In the genomic region with DNA sequence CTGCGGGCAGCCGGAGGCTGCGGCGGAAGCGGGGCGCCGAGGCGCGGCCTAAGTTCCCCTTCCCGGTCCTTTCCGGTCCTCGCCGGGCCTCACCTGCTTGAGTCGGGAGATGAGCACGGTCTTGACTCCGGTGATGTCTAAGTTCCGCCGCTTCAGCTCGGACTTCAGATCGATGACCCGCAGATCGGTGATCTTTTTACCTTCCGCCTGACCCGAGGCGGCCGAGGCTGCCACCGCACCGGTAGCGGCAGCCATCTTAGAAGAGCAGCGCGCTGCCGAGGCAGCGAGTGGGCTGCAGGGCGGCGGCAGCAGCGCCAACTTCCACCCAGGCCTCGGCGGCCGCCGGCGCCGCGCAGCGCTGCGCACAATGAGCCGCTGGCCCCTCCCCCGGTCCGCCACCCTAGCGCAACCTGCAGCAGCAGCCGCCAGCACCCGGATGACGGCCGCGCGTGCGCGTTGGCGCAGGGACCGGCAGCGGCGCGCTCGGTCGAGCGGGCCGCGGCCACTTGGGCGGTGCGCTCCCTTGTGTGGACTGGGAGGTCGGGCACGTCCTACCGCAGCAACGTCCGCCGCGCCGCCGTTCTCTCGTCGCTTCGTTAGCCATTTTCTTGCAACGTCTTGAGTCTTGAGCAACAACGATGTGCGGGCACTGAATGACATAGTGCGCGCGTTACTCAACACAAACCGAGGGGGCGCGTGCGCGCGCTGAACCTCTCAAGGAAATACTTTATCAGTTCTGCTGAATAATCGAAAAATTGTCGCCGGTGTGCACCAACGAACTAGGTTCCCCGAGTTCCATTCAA, we compare ENCODE assay signal across 8 cellular contexts. TPM values are rescaled to one million over a fixed set of nuclear protein-coding genes. Genes with fewer than 3 reads are reported as not detected.
DNase-seq lines count a peak whose midpoint lies in the region; ATAC-seq, FAIRE-seq and TF ChIP-seq lines count a peak whose summit lies in the region.

A gene (minus strand): TSS at position 369 of the 803 bp plus-strand sequence. CDS start 114 bp downstream, at position 255.

- TF ChIP-seq POLR2A in GM12891 (IDR thresholded peaks at IDR 0.05; ENCODE audit: low read depth, low read length) = peak; percentile 97
- peak; percentile 98 for TF ChIP-seq POLR2A in transverse colon (IDR thresholded peaks at IDR 0.05)

- H3K27me3 Mint-ChIP-seq in activated naive CD8-positive, alpha-beta T cell treated with anti-CD3 and anti-CD28 coated beads, Interleukin-2, amount 50 U/mL, for 24 hours = no peaks in the 10 kb centered on the region

- 0% methylated on average over 74 of the region's 98 CpGs; no CpG with 5 or more reads in 1 of the 2 donors for WGBS in transverse colon (ENCODE audit: low coverage in 1 of 2), 2 donors

- peak; percentile 99 for FAIRE-seq in GM12891 (lab: Jason Lieb, UNC)

- peak; percentile 94 for ATAC-seq in HG02798 (IDR thresholded peaks at IDR 0.05; ENCODE audit: poor library complexity, unreplicated experiment)
- ATAC-seq in activated naive CD8-positive, alpha-beta T cell treated with anti-CD3 and anti-CD28 coated beads, Interleukin-2, amount 50 U/mL, for 24 hours = peak; percentile 97

- peak within 1 kb of the TSS; percentile 94 for H3K4me3 ChIP-seq in cardiac muscle cell
- peak within 1 kb of the TSS; percentile 74 to 96 (median 88) for H3K4me3 ChIP-seq in transverse colon

- H3K27ac ChIP-seq in cardiac muscle cell = peak within 1 kb of the TSS; percentile 100
- H3K27ac ChIP-seq in transverse colon = peak within 1 kb of the TSS; percentile 97 to 100 (median 100)

- no peak for TF ChIP-seq EP300 in transverse colon (IDR thresholded peaks at IDR 0.05; ENCODE audit: low read depth)

- H3K4me3 Mint-ChIP-seq in activated naive CD8-positive, alpha-beta T cell treated with anti-CD3 and anti-CD28 coated beads, Interleukin-2, amount 50 U/mL, for 24 hours = peak within 1 kb of the TSS; percentile 95

- H3K27me3 ChIP-seq in cardiac muscle cell (no peaks in the 10 kb centered on the region), transverse colon (no peaks in the 10 kb centered on the region)

- peaks cover 23% of the 10 kb centered on the region for H3K4me1 Mint-ChIP-seq in activated naive CD8-positive, alpha-beta T cell treated with anti-CD3 and anti-CD28 coated beads, Interleukin-2, amount 50 U/mL, for 24 hours

- H3K4me1 ChIP-seq in cardiac muscle cell (ENCODE audit: low read depth) = peaks cover 12% of the 10 kb centered on the region
- peaks cover 12 to 32% (median 20%) of the 10 kb centered on the region in 4 donors for H3K4me1 ChIP-seq in transverse colon

- in situ Hi-C loops in transverse colon (cut with MboI; ENCODE audit: low pct_ligation_motif_present in 1 of 4, low pct_unique_long_range_greater_than_20kb in 1 of 4, low sequenced_read_pairs in 3 of 4) = loop anchor here in 1 of 4 donors (25.0 kb wide), 1 partner anchor 96 kb away; no protein-coding TSS in a partner anchor

- H3K27ac Mint-ChIP-seq in activated naive CD8-positive, alpha-beta T cell treated with anti-CD3 and anti-CD28 coated beads, Interleukin-2, amount 50 U/mL, for 24 hours = peak within 1 kb of the TSS; percentile 100

- no peaks in the 10 kb centered on the region for H3K9me3 Mint-ChIP-seq in activated naive CD8-positive, alpha-beta T cell treated with anti-CD3 and anti-CD28 coated beads, Interleukin-2, amount 50 U/mL, for 24 hours

- peaks cover 16% of the 10 kb centered on the region for H3K36me3 Mint-ChIP-seq in activated naive CD8-positive, alpha-beta T cell treated with anti-CD3 and anti-CD28 coated beads, Interleukin-2, amount 50 U/mL, for 24 hours (ENCODE audit: low read depth)

- no peaks in the 10 kb centered on the region for H3K9me3 ChIP-seq in cardiac muscle cell (ENCODE audit: low read depth)
- no peaks in the 10 kb centered on the region for H3K9me3 ChIP-seq in transverse colon

- peak; percentile 25 for TF ChIP-seq CTCF in cardiac muscle cell (IDR thresholded peaks at IDR 0.05; ENCODE audit: low read depth, low read length)
- TF ChIP-seq CTCF in transverse colon (IDR thresholded peaks at IDR 0.05) = peak; percentile 20 to 69 (median 45)

- H3K36me3 ChIP-seq in cardiac muscle cell = peaks cover 14% of the 10 kb centered on the region
- H3K36me3 ChIP-seq in transverse colon = peaks cover 0 to 9% (median 4%) of the 10 kb centered on the region in 4 donors

- intact Hi-C loops in transverse colon (cut with DNase I; ENCODE audit: low total_unique reads) = loop anchor here (1.0 kb wide), 1 partner anchor 162 kb away; a partner anchor contains a TSS

- DNase-seq in GM12891 (ENCODE audit: insufficient read length, low spot score) (peak; percentile 78), NCI-H1436 (lab: John Stamatoyannopoulos, UW) (peak; percentile 90), SW480 (ENCODE audit: low spot score) (peak; percentile 87), cardiac muscle cell (ENCODE audit: low read depth in 1 of 2, low spot score in 1 of 2) (peak; percentile 97), pons (ENCODE audit: low spot score) (peak; percentile 86), transverse colon (peak; percentile 95)
- peak; percentile 93 for DNase-seq in activated naive CD8-positive, alpha-beta T cell treated with anti-CD3 and anti-CD28 coated beads, Interleukin-2, amount 50 U/mL, for 24 hours

TF ChIP-seq in GM12891, 5 proteins besides CTCF, POLR2A, EP300 and RAD21:
- TF ChIP-seq POLR2AphosphoS5 (IDR thresholded peaks at IDR 0.05; ENCODE audit: low read depth, low read length) (peak; percentile 96), PAX5 (IDR thresholded peaks at IDR 0.05; ENCODE audit: insufficient read depth, low read length, severe bottlenecking) (peak; percentile 25), TAF1 (IDR thresholded peaks at IDR 0.05; ENCODE audit: low read depth, low read length) (peak; percentile 98), SPI1 (IDR thresholded peaks at IDR 0.05; ENCODE audit: low read depth, low read length) (no peak), POU2F2 (IDR thresholded peaks at IDR 0.05; ENCODE audit: low read depth, low read length) (peak; percentile 86)
TF ChIP-seq in GM12891: peak in this region for 4.

RNA-seq across cellular contexts. Expression of the gene that starts here (rescaled TPM):
- polyA plus RNA-seq in GM12891 (2012; ENCODE audit: low read depth, missing spikeins) = 61.6 TPM
- total RNA-seq in cardiac muscle cell = 59.6 and 78.9 TPM in 2 replicates
- 92.4 and 98.1 TPM in 2 replicates for polyA plus RNA-seq in cardiac muscle cell
- total RNA-seq in transverse colon = 100 to 1,000 TPM in 3 of 4 donors, 10 to 100 TPM in 1; 91.9 to 447 (median 143) TPM

Comparison
In these comparisons a context has a peak if more than half of its experiments do, and no peak if none do; other contexts are left out.
1. Peak in every context shown above with its lines: DNase-seq, ATAC-seq, H3K4me3 ChIP-seq and H3K27ac ChIP-seq.